2 cellular contexts compared by ENCODE assay signal in genomic region chr13:86399572-86399971, GRCh38.
TF ChIP-seq lines count a peak whose summit lies in the region.

No MANE protein-coding gene starts in this region.

TF ChIP-seq in GM23338, 12 proteins besides CTCF, POLR2A, EP300 and RAD21 (continued from another document):
- TF ChIP-seq REST (IDR thresholded peaks at IDR 0.05; ENCODE audit: unreplicated experiment): no peak
- no peak for TF ChIP-seq ZNF462 (CRISPR knock-in tag; IDR thresholded peaks at IDR 0.05)
- no peak for TF ChIP-seq ZNF114 (CRISPR knock-in tag; IDR thresholded peaks at IDR 0.05)

TF ChIP-seq in WTC11, 78 proteins besides CTCF, POLR2A, EP300 and RAD21 (continued from another document):
- TF ChIP-seq FOXP4 (CRISPR knock-in tag; IDR thresholded peaks at IDR 0.05): no peak
